11 cellular contexts compared by ENCODE assay signal in the genomic region with DNA sequence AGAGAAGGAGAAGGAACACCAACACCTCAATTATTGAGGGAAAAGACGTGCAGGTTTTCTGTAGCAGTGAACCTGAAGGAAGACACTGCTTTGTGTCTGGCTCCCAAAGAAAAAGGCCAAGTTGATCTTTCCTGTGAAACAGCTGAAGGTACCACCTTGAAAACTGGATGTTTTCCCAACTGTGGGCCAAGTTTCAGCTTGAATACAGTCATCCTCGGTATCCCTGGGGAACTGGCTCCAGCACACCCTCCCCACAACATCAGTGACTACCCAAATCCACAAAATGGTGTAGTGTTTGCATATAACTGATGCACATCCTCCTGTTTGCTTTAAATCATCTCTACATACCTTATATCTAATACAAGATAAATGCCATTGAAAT.
DNase-seq lines count a peak whose midpoint lies in the region; ATAC-seq, FAIRE-seq and TF ChIP-seq lines count a peak whose summit lies in the region.
"Had no signal": no experiment of that assay in that cellular context is flagged by ENCODE, and none has a peak within 500 bp of the region (broad histone marks: within the 10 kb centered on the region; RNA-seq: fewer than 3 reads in every experiment).

No MANE protein-coding gene starts in this region.

- H3K27me3 ChIP-seq in PC-9 (ENCODE audit: insufficient read depth, low read depth): no peaks in the 10 kb centered on the region
- H3K27me3 ChIP-seq in endodermal cell (ENCODE audit: control insufficient read depth, insufficient read depth, low read length, poor library complexity, severe bottlenecking): no peaks in the 10 kb centered on the region
- H3K27me3 ChIP-seq in neutrophil: no peaks in the 10 kb centered on the region
- H3K27me3 ChIP-seq: BE2C had no signal

- H2AFZ ChIP-seq in PC-9: no peak overlapping the region

- TF ChIP-seq RAD21 in A549 (conservative IDR thresholded peaks at IDR 0.05 in 1 of 2, IDR thresholded peaks at IDR 0.05 in 1 of 2): no peak

- H3K9me3 Mint-ChIP-seq in endodermal cell: no peaks in the 10 kb centered on the region
- H3K9me3 Mint-ChIP-seq: activated B cell treated with CpG ODN at 0.5 μM for 24 hours; activated naive CD8-positive, alpha-beta T cell treated with anti-CD3 and anti-CD28 coated beads for 36 hours had no signal

- no peaks in the 10 kb centered on the region for H4K20me1 ChIP-seq in PC-9 (ENCODE audit: insufficient read depth)

- intact Hi-C loops in PC-9 (cut with micrococcal nuclease; ENCODE audit: unreplicated experiment): loop anchor here (2.0 to 5.0 kb wide), 6 partner anchors 63 to 1193 kb away; no protein-coding TSS in a partner anchor

- H3K4me3 Mint-ChIP-seq in endodermal cell: no peak overlapping the region
- H3K4me3 Mint-ChIP-seq: activated B cell treated with CpG ODN at 0.5 μM for 24 hours; activated naive CD8-positive, alpha-beta T cell treated with anti-CD3 and anti-CD28 coated beads for 36 hours had no signal

- no peaks in the 10 kb centered on the region for H3K9me3 ChIP-seq in A549
- H3K9me3 ChIP-seq in PC-9 (ENCODE audit: insufficient read depth, low read depth): no peaks in the 10 kb centered on the region
- H3K9me3 ChIP-seq in endodermal cell (ENCODE audit: control insufficient read depth, low read length): no peaks in the 10 kb centered on the region
- no peaks in the 10 kb centered on the region for H3K9me3 ChIP-seq in neutrophil
- H3K9me3 ChIP-seq: BE2C had no signal

- no peak overlapping the region for H3K27ac Mint-ChIP-seq in endodermal cell
- H3K27ac Mint-ChIP-seq: activated B cell treated with CpG ODN at 0.5 μM for 24 hours; activated naive CD8-positive, alpha-beta T cell treated with anti-CD3 and anti-CD28 coated beads for 36 hours had no signal

- CTCF ChIA-PET in A549 (lab: Yijun Ruan, JAX): interaction anchor here (0.6 to 1.3 kb wide), 5 partner anchors 18 to 273 kb away, joined by 3 to 7 read pairs (median 3); no protein-coding TSS in a partner anchor
- CTCF ChIA-PET in PC-9 (lab: Charles Lee): no interaction called here

- H3K79me2 ChIP-seq in PC-9 (ENCODE audit: low read depth): no peaks in the 10 kb centered on the region

- 70% methylated on average over 2 of the region's 2 CpGs for WGBS in A549 (ENCODE audit: missing lambda C conversion rate)
- WGBS in endodermal cell (ENCODE audit: insufficient coverage in 1 of 2, insufficient read length in 1 of 2), 2 experiments: 88 to 100% methylated on average over 2 of the region's 2 CpGs

- H3K4me2 ChIP-seq in A549 (peak overlapping the region; percentile 85), PC-9 (peak overlapping the region; percentile 74)

- ATAC-seq in A549: no peak
- ATAC-seq in HG03457 (IDR thresholded peaks at IDR 0.05; ENCODE audit: unreplicated experiment): no peak

- FAIRE-seq in A549 (lab: Jason Lieb, UNC) (no peak), GM19239 (lab: Jason Lieb, UNC) (no peak)

- H3K4me1 ChIP-seq in A549 (peaks cover 62% of the 10 kb centered on the region), PC-9 (replicated peaks; ENCODE audit: insufficient read depth) (peaks cover 69% of the 10 kb centered on the region), endodermal cell (ENCODE audit: control insufficient read depth, insufficient read depth, low read length) (no peaks in the 10 kb centered on the region), neutrophil (ENCODE audit: control insufficient read depth in 1 of 2, insufficient read depth in 1 of 2, low read depth in 1 of 2, low read length in 1 of 2) (peaks cover 82 to 92% of the 10 kb centered on the region in 2 experiments)
- H3K4me1 ChIP-seq: BE2C had no signal

- TF ChIP-seq CTCF in A549 (IDR thresholded peaks at IDR 0.05) (no peak), PC-9 (conservative IDR thresholded peaks at IDR 0.05) (no peak), endodermal cell (conservative IDR thresholded peaks at IDR 0.05) (no peak), neutrophil (IDR thresholded peaks at IDR 0.05) (no peak)

- POLR2A ChIA-PET in A549 (lab: Yijun Ruan, JAX) (interaction anchor here (1.5 to 3.6 kb wide), 3 partner anchors 30 to 315 kb away, joined by 4 to 27 read pairs (median 12); partner anchors contain the start of gene KLF6), PC-9 (lab: Charles Lee; ENCODE audit: unreplicated experiment) (interaction anchor here (0.7 kb wide), 1 partner anchor 141 kb away, joined by 5 read pairs; no protein-coding TSS in a partner anchor)

- DNase-seq in A549 (ENCODE audit: low read depth in 1 of 2, low spot score in 1 of 2) (no peak), PC-9 (no peak), endodermal cell (peak; percentile 17), GM19239 (ENCODE audit: insufficient read length, low spot score) (no peak), cerebellum (ENCODE audit: low spot score) (no peak), GM19240 (ENCODE audit: insufficient read length, low spot score) (no peak)
- DNase-seq: activated B cell treated with CpG ODN at 0.5 μM for 24 hours; activated naive CD8-positive, alpha-beta T cell treated with anti-CD3 and anti-CD28 coated beads for 36 hours; BE2C had no signal

- no peak overlapping the region for H3K9ac ChIP-seq in endodermal cell (ENCODE audit: extremely low read depth, low read length, poor library complexity, severe bottlenecking)

- H3K4me1 Mint-ChIP-seq in endodermal cell: peaks cover 30% of the 10 kb centered on the region

- H3K27me3 Mint-ChIP-seq in endodermal cell (ENCODE audit: insufficient read depth): no peaks in the 10 kb centered on the region
- H3K27me3 Mint-ChIP-seq: activated B cell treated with CpG ODN at 0.5 μM for 24 hours had no signal

- no TSS peak for BruUV-seq in PC-9 (replicated peaks; lab: Mats Ljungman, UMichigan)

- no peak for TF ChIP-seq EP300 in A549 (IDR thresholded peaks at IDR 0.05)

- H3K36me3 ChIP-seq in PC-9 (ENCODE audit: low read depth) (no peaks in the 10 kb centered on the region), endodermal cell (ENCODE audit: control insufficient read depth, insufficient read depth, low read length) (no peaks in the 10 kb centered on the region), neutrophil (no peaks in the 10 kb centered on the region)
- H3K36me3 ChIP-seq: BE2C had no signal

- peak overlapping the region; percentile 82 to 92 for H3K27ac ChIP-seq in A549
- H3K27ac ChIP-seq in PC-9: peak overlapping the region; percentile 100
- H3K27ac ChIP-seq in endodermal cell (ENCODE audit: low read depth, low read length): no peak overlapping the region
- H3K27ac ChIP-seq in neutrophil: peak overlapping the region; percentile 83

- peaks cover 51% of the 10 kb centered on the region for H3F3A ChIP-seq in PC-9 (ENCODE audit: insufficient read depth, low read depth)

- peak overlapping the region; percentile 1; the same call in 1 of the 3 replicates for H3K4me3 ChIP-seq in A549
- H3K4me3 ChIP-seq in PC-9: peak overlapping the region; percentile 50; the same call in 1 of the 2 replicates
- H3K4me3 ChIP-seq in endodermal cell (ENCODE audit: low read length): no peak overlapping the region
- H3K4me3 ChIP-seq in neutrophil (ENCODE audit: low read depth in 1 of 2, low read length in 1 of 2): peak overlapping the region; percentile 51 to 66

- H3K36me3 Mint-ChIP-seq in endodermal cell (ENCODE audit: low read depth): no peaks in the 10 kb centered on the region
- H3K36me3 Mint-ChIP-seq: activated naive CD8-positive, alpha-beta T cell treated with anti-CD3 and anti-CD28 coated beads for 36 hours had no signal

- TF ChIP-seq POLR2A in A549 (IDR thresholded peaks at IDR 0.05; ENCODE audit: low read length): no peak

- no peaks in the 10 kb centered on the region for H3K9me2 ChIP-seq in PC-9 (ENCODE audit: insufficient read depth)

TF ChIP-seq in A549, 52 proteins besides CTCF, POLR2A, EP300 and RAD21:
- TF ChIP-seq FOSL2 (IDR thresholded peaks at IDR 0.05) (no peak), FOSL2 (CRISPR knock-in tag; IDR thresholded peaks at IDR 0.05) (no peak), FOXS1 (CRISPR knock-in tag; IDR thresholded peaks at IDR 0.05) (no peak), JUNB (IDR thresholded peaks at IDR 0.05) (no peak), ZC3H11A (IDR thresholded peaks at IDR 0.05) (no peak), PHF8 (IDR thresholded peaks at IDR 0.05; ENCODE audit: borderline replicate concordance, low read depth) (no peak), HEYL (CRISPR knock-in tag; IDR thresholded peaks at IDR 0.05) (no peak), KDM1A (IDR thresholded peaks at IDR 0.05; ENCODE audit: low read depth) (no peak), ZNF302 (CRISPR knock-in tag; IDR thresholded peaks at IDR 0.05) (no peak), CBX8 (IDR thresholded peaks at IDR 0.05) (no peak), SREBF2 (IDR thresholded peaks at IDR 0.05) (no peak), SMC3 (IDR thresholded peaks at IDR 0.05) (no peak), ESRRA (IDR thresholded peaks at IDR 0.05; ENCODE audit: borderline replicate concordance, low read length) (no peak)
- TF ChIP-seq, protein P1, sequence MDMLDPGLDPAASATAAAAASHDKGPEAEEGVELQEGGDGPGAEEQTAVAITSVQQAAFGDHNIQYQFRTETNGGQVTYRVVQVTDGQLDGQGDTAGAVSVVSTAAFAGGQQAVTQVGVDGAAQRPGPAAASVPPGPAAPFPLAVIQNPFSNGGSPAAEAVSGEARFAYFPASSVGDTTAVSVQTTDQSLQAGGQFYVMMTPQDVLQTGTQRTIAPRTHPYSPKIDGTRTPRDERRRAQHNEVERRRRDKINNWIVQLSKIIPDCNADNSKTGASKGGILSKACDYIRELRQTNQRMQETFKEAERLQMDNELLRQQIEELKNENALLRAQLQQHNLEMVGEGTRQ (IDR thresholded peaks at IDR 0.05): no peak
